ENCODE assay signal across 8 cellular contexts in genomic region chr1:156295391-156295947, GRCh38. TPM values are rescaled to one million over a fixed set of nuclear protein-coding genes. Genes with fewer than 3 reads are reported as not detected.
DNase-seq lines count a peak whose midpoint lies in the region; ATAC-seq and TF ChIP-seq lines count a peak whose summit lies in the region.

Gene GLMP (minus strand): TSS chr1:156295679. CDS start chr1:156295645, 34 bp downstream.

- no peaks in the 10 kb centered on the region for H3K9me3 ChIP-seq in adipocyte (ENCODE audit: control insufficient read depth, low read length)
- no peaks in the 10 kb centered on the region for H3K9me3 ChIP-seq in thymus (ENCODE audit: control insufficient read depth)

- H3K27me3 ChIP-seq in adipocyte (replicated peaks; ENCODE audit: control insufficient read depth, insufficient read depth, low read length), result no peaks in the 10 kb centered on the region
- H3K27me3 ChIP-seq in thymus (ENCODE audit: control insufficient read depth, insufficient read depth), result no peaks in the 10 kb centered on the region

- H3K4me3 ChIP-seq in adipocyte (ENCODE audit: low read length) (peak within 1 kb of the TSS; percentile 91), thymus (ENCODE audit: low read length) (peak within 1 kb of the TSS; percentile 67)

- H3K4me1 ChIP-seq in adipocyte (ENCODE audit: control insufficient read depth, insufficient read depth, low read length) (peaks cover 25% of the 10 kb centered on the region), thymus (ENCODE audit: control insufficient read depth, insufficient read depth, low read length) (peaks cover 12% of the 10 kb centered on the region)

- intact Hi-C loops in head of caudate nucleus (cut with DNase I), result no loop called here

- peak within 1 kb of the TSS; percentile 25 for H3K27ac ChIP-seq in thymus (ENCODE audit: low read depth)

- WGBS in thymus, result 2% methylated on average over 17 of the region's 17 CpGs

- peak; percentile 7 for DNase-seq in GDM1 (lab: John Stamatoyannopoulos, UW)
- DNase-seq in KG1 (lab: John Stamatoyannopoulos, UW), result peak; percentile 38
- peak; percentile 87 for DNase-seq in adipocyte (ENCODE audit: low read depth)
- DNase-seq in head of caudate nucleus, result peak; percentile 57 to 91 (median 80)
- peak in 48 of 56 donors; percentile 7 to 84 (median 46) for DNase-seq in nucleus accumbens (lab: John Stamatoyannopoulos, UW)

- ATAC-seq in SK-N-SH treated with all-trans-retinoic acid at 6 μM for 48 hours (peak; percentile 57), GM21737 (IDR thresholded peaks at IDR 0.05; ENCODE audit: unreplicated experiment) (no peak)

- H3K9ac ChIP-seq in adipocyte (ENCODE audit: low read length), result peak within 1 kb of the TSS; percentile 92

- H3K36me3 ChIP-seq in adipocyte (ENCODE audit: control insufficient read depth, insufficient read depth, low read length, severe bottlenecking), result no peaks in the 10 kb centered on the region
- peaks cover 19% of the 10 kb centered on the region for H3K36me3 ChIP-seq in thymus (ENCODE audit: control insufficient read depth, insufficient read depth)

TF ChIP-seq in SK-N-SH treated with all-trans-retinoic acid at 6 μM for 48 hours, 23 proteins besides CTCF, POLR2A, EP300 and RAD21:
- no peak for TF ChIP-seq ZFP3 (CRISPR knock-in tag; IDR thresholded peaks at IDR 0.05)
- TF ChIP-seq PATZ1 (CRISPR knock-in tag; IDR thresholded peaks at IDR 0.05; ENCODE audit: borderline replicate concordance), result no peak
- no peak for TF ChIP-seq ZNF70 (CRISPR knock-in tag; IDR thresholded peaks at IDR 0.05)
- no peak for TF ChIP-seq ESRRG (CRISPR knock-in tag; IDR thresholded peaks at IDR 0.05)
- no peak for TF ChIP-seq CSRNP3 (CRISPR knock-in tag; IDR thresholded peaks at IDR 0.05)
- TF ChIP-seq OSR1 (CRISPR knock-in tag; IDR thresholded peaks at IDR 0.05), result no peak
- TF ChIP-seq POU6F1 (CRISPR knock-in tag; IDR thresholded peaks at IDR 0.05; ENCODE audit: borderline replicate concordance, low read depth), result no peak
- no peak for TF ChIP-seq ISL1 (CRISPR knock-in tag; IDR thresholded peaks at IDR 0.05)
- no peak for TF ChIP-seq PPARA (CRISPR knock-in tag; IDR thresholded peaks at IDR 0.05; ENCODE audit: borderline replicate concordance)
- TF ChIP-seq TSHZ2 (CRISPR knock-in tag; IDR thresholded peaks at IDR 0.05), result no peak
- TF ChIP-seq RARB (CRISPR knock-in tag; IDR thresholded peaks at IDR 0.05), result no peak

RNA-seq across cellular contexts. Expression of gene GLMP, which starts in this region (rescaled TPM):
- polyA plus RNA-seq in thymus, result 40.0 TPM

Comparison
In these comparisons a context has a peak if more than half of its experiments do, and no peak if none do; other contexts are left out.
1. DNase-seq: peak in every context shown above with its lines; median percentile 87 in adipocyte; 80 in head of caudate nucleus; 46 in nucleus accumbens; 38 in KG1; 7 in GDM1.